ENCODE assay signal across 20 cellular contexts in genomic region chr7:155219947-155220769, GRCh38.
DNase-seq lines count a peak whose midpoint lies in the region; ATAC-seq, FAIRE-seq and TF ChIP-seq lines count a peak whose summit lies in the region.
"Had no signal": no experiment of that assay in that cellular context is flagged by ENCODE, and none has a peak within 500 bp of the region (broad histone marks: within the 10 kb centered on the region; RNA-seq: fewer than 3 reads in every experiment).

No MANE protein-coding gene starts in this region.

- H3K27me3 Mint-ChIP-seq in WTC11 (ENCODE audit: low read depth), result no peaks in the 10 kb centered on the region

- H3K79me1 ChIP-seq in mesenchymal stem cell (replicated peaks; ENCODE audit: low read length, poor library complexity, severe bottlenecking), result no peaks in the 10 kb centered on the region

- H3K4me2 ChIP-seq in A549, result no peak overlapping the region
- H3K4me2 ChIP-seq in mesenchymal stem cell (ENCODE audit: low read length, poor library complexity, severe bottlenecking), result no peak overlapping the region
- H3K4me2 ChIP-seq: hepatocyte, smooth muscle cell had no signal

- no peak overlapping the region for H3K23ac ChIP-seq in mesenchymal stem cell (ENCODE audit: low read length in 2 of 2)

- H3K27ac ChIP-seq in A549, result no peak overlapping the region
- H3K27ac ChIP-seq in mesenchymal stem cell (ENCODE audit: low read length, poor library complexity, severe bottlenecking), result no peak overlapping the region
- H3K27ac ChIP-seq: hepatocyte, tibial artery had no signal

- WGBS in A549 (ENCODE audit: missing lambda C conversion rate), result 76% methylated on average over 12 of the region's 18 CpGs
- 82% methylated on average over 18 of the region's 18 CpGs for WGBS in mesenchymal stem cell

- no peak overlapping the region for H2BK120ac ChIP-seq in mesenchymal stem cell (ENCODE audit: low read depth, low read length)

- no peak overlapping the region for H2BK15ac ChIP-seq in mesenchymal stem cell (ENCODE audit: low read depth, poor library complexity, severe bottlenecking)

- H2BK12ac ChIP-seq in mesenchymal stem cell (ENCODE audit: low read length in 2 of 2), result no peak overlapping the region

- no peak for DNase-seq in A549 (ENCODE audit: low read depth in 1 of 2, low spot score in 1 of 2)
- DNase-seq in COR-L47 (lab: John Stamatoyannopoulos, UW), result peak; percentile 61
- DNase-seq in WTC11 (ENCODE audit: low spot score), result no peak
- DNase-seq in mesenchymal stem cell, result no peak
- DNase-seq in GM13977 (ENCODE audit: low spot score), result no peak
- DNase-seq in activated CD4-positive, alpha-beta T cell treated with anti-CD3 and anti-CD28 coated beads, Interleukin-2, amount 50 U/mL, for 1 hour, result no peak
- no peak for DNase-seq in T-helper 2 cell
- DNase-seq: activated CD4-positive, CD25-positive, alpha-beta regulatory T cell; amygdala; cerebellar nuclear complex; DMS 273 treated with DMSO at 0.1 percent for 48 hours; effector memory CD4-positive, alpha-beta T cell; SHP77 treated with DMSO at 0.1 percent for 48 hours; T-helper 17 cell had no signal

- H4K8ac ChIP-seq in mesenchymal stem cell (ENCODE audit: low read length), result no peak overlapping the region

- TF ChIP-seq CTCF in A549 (IDR thresholded peaks at IDR 0.05), result no peak
- no peak for TF ChIP-seq CTCF in WTC11 (IDR thresholded peaks at IDR 0.05)
- no peak for TF ChIP-seq CTCF in GM13977 (IDR thresholded peaks at IDR 0.05; ENCODE audit: extremely low read depth, insufficient read depth, missing control alignments)

- TF ChIP-seq EP300 in A549 (IDR thresholded peaks at IDR 0.05), result no peak

- no peaks in the 10 kb centered on the region for H3K9me3 ChIP-seq in A549
- no peaks in the 10 kb centered on the region for H3K9me3 ChIP-seq in mesenchymal stem cell (ENCODE audit: control insufficient read depth, low read length)
- H3K9me3 ChIP-seq: tibial artery had no signal

- CTCF ChIA-PET in A549 (lab: Yijun Ruan, JAX), result interaction anchor here (2.1 to 6.5 kb wide), 2 partner anchors 30 to 293 kb away, joined by 6 to 17 read pairs; no protein-coding TSS in a partner anchor
- CTCF ChIA-PET in WTC11 (lab: Charles Lee), result interaction anchor here (0.5 to 1.8 kb wide), 5 partner anchors 8 to 310 kb away, joined by 3 to 9 read pairs (median 3); no protein-coding TSS in a partner anchor

- no peak overlapping the region for H3K4me3 ChIP-seq in A549
- peak overlapping the region in 1 of 2 experiments; percentile 7 for H3K4me3 ChIP-seq in mesenchymal stem cell (ENCODE audit: insufficient read depth in 1 of 2, low read depth in 1 of 2, low read length in 2 of 2)
- H3K4me3 ChIP-seq: hepatocyte, smooth muscle cell, tibial artery had no signal

- H4K91ac ChIP-seq in mesenchymal stem cell (ENCODE audit: low read length), result peak overlapping the region; percentile 54

- H3K9ac ChIP-seq in mesenchymal stem cell (ENCODE audit: low read length), result no peak overlapping the region

- peaks cover 0 to 18% of the 10 kb centered on the region in 2 experiments for H3K27me3 ChIP-seq in mesenchymal stem cell (ENCODE audit: control insufficient read depth in 1 of 2, insufficient read depth in 1 of 2, low read length in 2 of 2)
- H3K27me3 ChIP-seq: hepatocyte had no signal

- ATAC-seq in A549, result peak; percentile 16 to 31; a peak in 1 of 6 replicates
- peak; percentile 30; the same call in 1 of the 2 replicates for ATAC-seq in WTC11
- no peak for ATAC-seq in GM21786 (IDR thresholded peaks at IDR 0.05; ENCODE audit: unreplicated experiment)
- ATAC-seq: T-helper 17 cell had no signal

- no peaks in the 10 kb centered on the region for H3K36me3 ChIP-seq in mesenchymal stem cell (ENCODE audit: control insufficient read depth in 1 of 2, insufficient read depth in 2 of 2, low read depth in 1 of 2, low read length in 2 of 2)
- H3K36me3 ChIP-seq: tibial artery had no signal

- in situ Hi-C loops in GM13977 (cut with MboI; ENCODE audit: low pct_unique_long_range_greater_than_20kb, low sequenced_read_pairs, unreplicated experiment), result no loop called here

- no peak overlapping the region for H3K18ac ChIP-seq in mesenchymal stem cell (ENCODE audit: low read depth in 1 of 2, low read length in 2 of 2)

- H3K9me3 Mint-ChIP-seq in WTC11, result no peaks in the 10 kb centered on the region
- H3K9me3 Mint-ChIP-seq: activated T-helper 2 cell treated with anti-CD3 and anti-CD28 coated beads, Interferon-gamma antibody, Interleukin-2, Interleukin-4, amounts not matched to agents 10 μg/mL and 5 μg/mL and 100 μg/mL, durations not matched to agents 14 hours and 24 hours and 36 hours had no signal

- peak overlapping the region in 1 of 2 experiments; percentile 18 for H3K14ac ChIP-seq in mesenchymal stem cell (ENCODE audit: low read length in 2 of 2)

- no peak for TF ChIP-seq POLR2A in A549 (IDR thresholded peaks at IDR 0.05; ENCODE audit: low read length)

- POLR2A ChIA-PET in A549 (lab: Yijun Ruan, JAX), result no interaction called here
- POLR2A ChIA-PET in WTC11 (lab: Charles Lee), result no interaction called here

- H2AK5ac ChIP-seq in mesenchymal stem cell (ENCODE audit: low read length, severe bottlenecking), result no peak overlapping the region

- FAIRE-seq in A549 (lab: Jason Lieb, UNC), result no peak
- FAIRE-seq: keratinocyte had no signal

- H2BK5ac ChIP-seq in mesenchymal stem cell (ENCODE audit: low read depth, low read length, poor library complexity, severe bottlenecking), result no peak overlapping the region

- H3K36me3 Mint-ChIP-seq in WTC11, result no peaks in the 10 kb centered on the region

- H3K4me1 ChIP-seq in A549, result peaks cover 11% of the 10 kb centered on the region
- H3K4me1 ChIP-seq in mesenchymal stem cell (ENCODE audit: control insufficient read depth, insufficient read depth, low read depth, low read length), result peaks cover 12% of the 10 kb centered on the region
- H3K4me1 ChIP-seq: tibial artery had no signal

- no peak overlapping the region for H2AFZ ChIP-seq in mesenchymal stem cell (ENCODE audit: low read depth, low read length)
- H2AFZ ChIP-seq: hepatocyte had no signal

- no peak overlapping the region for H3K4me3 Mint-ChIP-seq in WTC11
- H3K4me3 Mint-ChIP-seq: T-helper 17 cell had no signal

- no peak for TF ChIP-seq RAD21 in A549 (conservative IDR thresholded peaks at IDR 0.05 in 1 of 2, IDR thresholded peaks at IDR 0.05 in 1 of 2)

- H3K4me1 Mint-ChIP-seq in WTC11, result peaks cover 34% of the 10 kb centered on the region

- no peak overlapping the region for H3K4ac ChIP-seq in mesenchymal stem cell (ENCODE audit: low read depth in 1 of 2, low read length in 2 of 2)

- no peak overlapping the region for H3K27ac Mint-ChIP-seq in WTC11
- H3K27ac Mint-ChIP-seq: activated T-helper 2 cell treated with anti-CD3 and anti-CD28 coated beads, Interferon-gamma antibody, Interleukin-2, Interleukin-4, amounts not matched to agents 10 μg/mL and 5 μg/mL and 100 μg/mL, durations not matched to agents 14 hours and 24 hours and 36 hours; T-helper 17 cell had no signal

TF ChIP-seq in A549, 52 proteins besides CTCF, POLR2A, EP300 and RAD21 (continues in another document):
- TF ChIP-seq POLR2AphosphoS2 (conservative IDR thresholded peaks at IDR 0.05; ENCODE audit: low read length), result no peak
- TF ChIP-seq PBX3 (IDR thresholded peaks at IDR 0.05), result no peak
- no peak for TF ChIP-seq BCL3 (IDR thresholded peaks at IDR 0.05)
- no peak for TF ChIP-seq CHD4 (IDR thresholded peaks at IDR 0.05; ENCODE audit: borderline replicate concordance)
- no peak for TF ChIP-seq KDM5A (IDR thresholded peaks at IDR 0.05)

TF ChIP-seq in WTC11, 78 proteins besides CTCF, POLR2A, EP300 and RAD21 (continues in another document):
- TF ChIP-seq SMAD4 (CRISPR knock-in tag; IDR thresholded peaks at IDR 0.05), result no peak
- no peak for TF ChIP-seq SMAD3 (CRISPR knock-in tag; IDR thresholded peaks at IDR 0.05; ENCODE audit: borderline replicate concordance)
- no peak; the same call in 1 of the 2 replicates for TF ChIP-seq ZNF423 (CRISPR knock-in tag; IDR thresholded peaks at IDR 0.05)
- no peak for TF ChIP-seq ATF2 (CRISPR knock-in tag; IDR thresholded peaks at IDR 0.05; ENCODE audit: borderline replicate concordance, low read depth)
- TF ChIP-seq ATF3 (CRISPR knock-in tag; conservative IDR thresholded peaks at IDR 0.05), result no peak
- TF ChIP-seq MYBL2 (CRISPR knock-in tag; IDR thresholded peaks at IDR 0.05), result no peak
- TF ChIP-seq MXD4 (CRISPR knock-in tag; IDR thresholded peaks at IDR 0.05; ENCODE audit: borderline replicate concordance), result no peak
- no peak for TF ChIP-seq GTF2I (CRISPR knock-in tag; conservative IDR thresholded peaks at IDR 0.05)
- TF ChIP-seq E2F1 (CRISPR knock-in tag; IDR thresholded peaks at IDR 0.05), result no peak
